ENCODE assay signal across 9 cellular contexts in the genomic region with DNA sequence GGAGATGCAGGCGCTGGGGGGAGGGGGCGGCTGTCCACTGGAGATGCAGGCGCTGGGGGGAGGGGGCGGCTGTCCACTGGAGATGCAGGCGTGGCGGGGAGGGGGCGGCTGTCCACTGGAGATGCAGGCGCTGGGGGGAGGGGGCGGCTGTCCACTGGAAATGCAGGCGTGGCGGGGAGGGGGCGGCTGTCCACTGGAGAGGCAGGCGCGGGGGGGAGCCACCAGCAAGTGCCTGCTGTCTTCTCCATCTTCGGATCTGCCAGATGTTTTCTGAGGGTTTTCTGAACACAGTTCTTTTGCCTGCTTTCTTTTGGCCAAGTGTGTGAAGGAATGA. TPM values are rescaled to one million over a fixed set of nuclear protein-coding genes. Genes with fewer than 3 reads are reported as not detected.
A peak's percentile ranks its signal among the peaks of the same experiment; 100 is the strongest.
DNase-seq lines count a peak whose midpoint lies in the region; ATAC-seq and TF ChIP-seq lines count a peak whose summit lies in the region.
"Not testable (repeated sequence)": the region's sequence is repeated elsewhere in the genome, so short reads cannot be mapped to it uniquely, and the experiment has no call there.
"Had no signal": no experiment of that assay in that cellular context is flagged by ENCODE, and none has a peak within 500 bp of the region (broad histone marks: within the 10 kb centered on the region; RNA-seq: fewer than 3 reads in every experiment).

No MANE protein-coding gene starts in this region.

- peaks cover 40% of the 10 kb centered on the region for H3K4me1 Mint-ChIP-seq in GM23338
- H3K4me1 Mint-ChIP-seq in chondrocyte (ENCODE audit: low read depth), result peaks cover 61% of the 10 kb centered on the region
- peaks cover 58% of the 10 kb centered on the region for H3K4me1 Mint-ChIP-seq in osteocyte (ENCODE audit: unreplicated experiment)

- not testable (repeated sequence) for H3K9me2 ChIP-seq in GM23338 (ENCODE audit: insufficient read depth); SK-N-SH

- peak overlapping the region; percentile 47; the same call in 2 of the 3 replicates for H3K4me3 Mint-ChIP-seq in GM23338
- peak overlapping the region; percentile 86 for H3K4me3 Mint-ChIP-seq in chondrocyte (ENCODE audit: unreplicated experiment)
- peak overlapping the region; percentile 82 for H3K4me3 Mint-ChIP-seq in osteocyte (ENCODE audit: unreplicated experiment)

- H3K79me2 ChIP-seq in GM23338 (replicated peaks; ENCODE audit: insufficient read depth), result not testable (repeated sequence)
- peaks cover 74% of the 10 kb centered on the region for H3K79me2 ChIP-seq in SK-N-SH (ENCODE audit: insufficient read depth)

- TF ChIP-seq CTCF in GM23338 (conservative IDR thresholded peaks at IDR 0.05; ENCODE audit: low read depth in 2 of 2); SK-N-SH (IDR thresholded peaks at IDR 0.05); chondrocyte (IDR thresholded peaks at IDR 0.05); foreskin fibroblast (IDR thresholded peaks at IDR 0.05; ENCODE audit: low read depth, low read length); lower lobe of right lung (IDR thresholded peaks at IDR 0.05); osteocyte (IDR thresholded peaks at IDR 0.05); stomach (IDR thresholded peaks at IDR 0.05): not testable (repeated sequence)

- H3K27ac ChIP-seq in GM23338 (ENCODE audit: low read depth), result not testable (repeated sequence)
- peak overlapping the region; percentile 59 to 88; a peak in 3 of 4 replicates for H3K27ac ChIP-seq in SK-N-SH (ENCODE audit: low read depth in 2 of 2, low read length in 1 of 2)
- H3K27ac ChIP-seq in lower lobe of right lung, result peak overlapping the region; percentile 62
- H3K27ac ChIP-seq in stomach, result peak overlapping the region in 4 of 5 donors; percentile 34 to 96 (median 84)

- H3F3A ChIP-seq in GM23338 (replicated peaks; ENCODE audit: low read depth), result not testable (repeated sequence)
- H3F3A ChIP-seq in SK-N-SH (replicated peaks; ENCODE audit: insufficient read depth), result peaks cover 23% of the 10 kb centered on the region

- H3K27me3 ChIP-seq in GM23338 (ENCODE audit: insufficient read depth); SK-N-SH (ENCODE audit: insufficient read depth): not testable (repeated sequence)
- H3K27me3 ChIP-seq in lower lobe of right lung (ENCODE audit: low read depth), result peaks cover 21% of the 10 kb centered on the region
- H3K27me3 ChIP-seq in stomach, result peaks cover 0 to 37% (median 27%) of the 10 kb centered on the region in 3 donors

- CTCF ChIA-PET in SK-N-SH (lab: Yijun Ruan, JAX), result interaction anchor here (1.0 to 2.2 kb wide), 3 partner anchors 11 to 194 kb away, joined by 4 to 6 read pairs (median 5); no protein-coding TSS in a partner anchor

- H3K4me3 ChIP-seq in GM23338, result not testable (repeated sequence)
- H3K4me3 ChIP-seq in SK-N-SH (ENCODE audit: low read depth in 2 of 2, low read length in 1 of 2) (peak overlapping the region; percentile 36 to 59; a peak in 3 of 4 replicates), foreskin fibroblast (ENCODE audit: low read depth in 1 of 2, low read length in 2 of 2) (peak overlapping the region; percentile 53 to 69), lower lobe of right lung (peak overlapping the region; percentile 40), stomach (peak overlapping the region in 3 of 4 donors; percentile 35 to 77 (median 36))

- not testable (repeated sequence) for H3K9ac ChIP-seq in SK-N-SH

- POLR2A ChIA-PET in SK-N-SH (lab: Yijun Ruan, JAX), result not testable (repeated sequence)

- H3K9me3 ChIP-seq in SK-N-SH, lower lobe of right lung, stomach: not testable (repeated sequence)

- H3K9me3 Mint-ChIP-seq in GM23338; chondrocyte (ENCODE audit: low read depth); osteocyte (ENCODE audit: unreplicated experiment): not testable (repeated sequence)

- H4K20me1 ChIP-seq in GM23338 (replicated peaks; ENCODE audit: insufficient read depth), result not testable (repeated sequence)
- H4K20me1 ChIP-seq in SK-N-SH (ENCODE audit: insufficient read depth), result peaks cover 61% of the 10 kb centered on the region

- H3K27me3 Mint-ChIP-seq in GM23338 (ENCODE audit: insufficient read depth, low read depth, poor library complexity), result peaks cover 20% of the 10 kb centered on the region
- H3K27me3 Mint-ChIP-seq in chondrocyte (ENCODE audit: low read depth); osteocyte (ENCODE audit: unreplicated experiment): not testable (repeated sequence)

- TF ChIP-seq RAD21 in SK-N-SH (IDR thresholded peaks at IDR 0.05; ENCODE audit: low read length), result not testable (repeated sequence)

- peaks cover 15% of the 10 kb centered on the region; the same call in 1 of the 2 replicates for H3K4me1 ChIP-seq in GM23338 (ENCODE audit: insufficient read depth)
- H3K4me1 ChIP-seq in SK-N-SH (ENCODE audit: control insufficient read depth in 1 of 2, insufficient read depth in 2 of 2, low read depth in 1 of 2, low read length in 1 of 2), result peaks cover 14 to 37% of the 10 kb centered on the region in 2 experiments; a peak in 3 of 4 replicates
- peaks cover 33% of the 10 kb centered on the region for H3K4me1 ChIP-seq in lower lobe of right lung
- H3K4me1 ChIP-seq in stomach, result peaks cover 27 to 74% (median 56%) of the 10 kb centered on the region in 4 donors

- DNase-seq in GM23338 (ENCODE audit: low spot score); SK-N-SH; chondrocyte (ENCODE audit: low spot score); foreskin fibroblast; lower lobe of right lung; osteocyte (ENCODE audit: extremely low spot score, unreplicated experiment); stomach: not testable (repeated sequence)

- H3K27ac Mint-ChIP-seq in GM23338, result not testable (repeated sequence)
- H3K27ac Mint-ChIP-seq in chondrocyte (ENCODE audit: unreplicated experiment), result peak overlapping the region; percentile 95
- H3K27ac Mint-ChIP-seq in osteocyte (ENCODE audit: unreplicated experiment), result peak overlapping the region; percentile 94

- H2AFZ ChIP-seq in GM23338; SK-N-SH (ENCODE audit: low read depth): not testable (repeated sequence)

- ATAC-seq in GM23338, lower lobe of right lung: not testable (repeated sequence)

- TF ChIP-seq EP300 in SK-N-SH (IDR thresholded peaks at IDR 0.05; ENCODE audit: borderline replicate concordance in 1 of 2, low read depth in 1 of 2, low read length in 1 of 2); stomach (IDR thresholded peaks at IDR 0.05): not testable (repeated sequence)

- WGBS in SK-N-SH (ENCODE audit: low lambda C conversion rate), result 2% methylated on average over 7 of the region's 15 CpGs
- 31 to 90% (median 69%) methylated on average over 6 to 10 of the region's 15 CpGs for WGBS in stomach, 5 donors

- H3K36me3 ChIP-seq in GM23338 (ENCODE audit: insufficient read depth); lower lobe of right lung; stomach: not testable (repeated sequence)
- peaks cover 5 to 36% of the 10 kb centered on the region in 2 experiments for H3K36me3 ChIP-seq in SK-N-SH (replicated peaks in 1 of 2; ENCODE audit: control insufficient read depth in 1 of 2, insufficient read depth in 2 of 2, low read length in 1 of 2)

- TF ChIP-seq POLR2A in stomach (IDR thresholded peaks at IDR 0.05), result not testable (repeated sequence)

- not testable (repeated sequence) for H3K36me3 Mint-ChIP-seq in GM23338 (ENCODE audit: low read depth)
- H3K36me3 Mint-ChIP-seq in chondrocyte (ENCODE audit: low read depth) (peaks cover 38% of the 10 kb centered on the region), osteocyte (ENCODE audit: unreplicated experiment) (peaks cover 22% of the 10 kb centered on the region)

- peak overlapping the region; percentile 38; the same call in 1 of the 2 replicates for H3K4me2 ChIP-seq in GM23338
- H3K4me2 ChIP-seq in SK-N-SH, result peak overlapping the region; percentile 88; the same call in 1 of the 2 replicates

- intact Hi-C loops in lower lobe of right lung (cut with DNase I), result not testable (repeated sequence)
- intact Hi-C loops in stomach (cut with DNase I; ENCODE audit: low total_unique reads), result loop anchor here (10.0 kb wide), 1 partner anchor 180 kb away; no protein-coding TSS in a partner anchor

TF ChIP-seq in SK-N-SH, 30 proteins besides CTCF, POLR2A, EP300 and RAD21:
- peak; percentile 66; the same call in 1 of the 2 replicates for TF ChIP-seq TAF1 (IDR thresholded peaks at IDR 0.05; ENCODE audit: borderline replicate concordance, low read depth, low read length)
TF ChIP-seq in SK-N-SH: peak in this region for 1; not testable (repeated sequence) for 29.

RNA-seq across cellular contexts. Expression of gene COL5A1, which starts 2.7 kb away (rescaled TPM):
- 12.3 and 13.1 TPM in 2 replicates for total RNA-seq in GM23338 (2014; rRNA removed; shearing (Covaris generic))
- 2.5 and 3.3 TPM in 2 replicates for polyA plus RNA-seq in GM23338 (2016; fragmentation: Nextera tagmentation; extraction: Ambion mirVana)
- 26.4 and 73.8 TPM in 2 replicates for polyA plus RNA-seq in SK-N-SH (2012; rRNA removed)
- 37.9 and 52.7 TPM in 2 replicates for polyA plus RNA-seq in SK-N-SH (2012; cell fraction: cytosol; rRNA removed)
- polyA plus RNA-seq in SK-N-SH (2012; cell fraction: nucleus; rRNA removed), result 131 and 166 TPM in 2 replicates
- 2,235 to 2,410 TPM (median 2,315 TPM) in 3 replicates for total RNA-seq in chondrocyte
- 29.0 TPM for total RNA-seq in lower lobe of right lung
- total RNA-seq in osteocyte, result 1,552 and 1,672 TPM in 2 replicates
- 100 to 1,000 TPM in 2 of 5 donors, 10 to 100 TPM in 3; 17.5 to 205 (median 48.2) TPM for total RNA-seq in stomach
- polyA plus RNA-seq in stomach, result 10 to 100 TPM in 2 of 3 donors, 1 to 10 TPM in 1; 7.3 to 17.4 (median 17.3) TPM
- total RNA-seq: activated T-helper 1 cell treated with anti-CD3 and anti-CD28 coated beads, Interleukin-12 subunit alpha, Interleukin-12 subunit beta, Interleukin-2, Interleukin-4 antibody, amounts not matched to agents 30 ng/mL and 10 ng/mL and 1 ng/mL, durations not matched to agents 14 hours and 24 hours and 36 hours; natural killer cell treated with Interleukin-12 subunit alpha and Interleukin-12 subunit beta and Interleukin-15 and Interleukin-18, amount 100 ng/mL, for 72 hours had no signal
